1 cellular context compared by ENCODE assay signal in genomic region chr16:70685061-70685937, GRCh38.
TF ChIP-seq lines count a peak whose summit lies in the region.

No MANE protein-coding gene starts in this region.

TF ChIP-seq in HepG2, 621 proteins besides CTCF, POLR2A, EP300 and RAD21 (continued from another document and continues in another):
- TF ChIP-seq ZNF276 (CRISPR knock-in tag; IDR thresholded peaks at IDR 0.05; ENCODE audit: low read depth) (0 out of 2 replicates have a peak, but pooled peaks have one; percentile 47), TIGD3 (CRISPR knock-in tag; IDR thresholded peaks at IDR 0.05; ENCODE audit: borderline replicate concordance) (no peak; the same call in 1 of the 2 replicates), KLF9 (CRISPR knock-in tag; IDR thresholded peaks at IDR 0.05; ENCODE audit: low read depth) (no peak), CENPX (CRISPR knock-in tag; IDR thresholded peaks at IDR 0.05) (no peak), MYNN (CRISPR knock-in tag; IDR thresholded peaks at IDR 0.05; ENCODE audit: low read depth) (no peak), TEAD2 (CRISPR knock-in tag; IDR thresholded peaks at IDR 0.05) (no peak), ZNF597 (CRISPR knock-in tag; IDR thresholded peaks at IDR 0.05) (no peak), RXRA (CRISPR knock-in tag; IDR thresholded peaks at IDR 0.05) (0 out of 2 replicates have a peak, but pooled peaks have one; percentile 26), ZNF652 (CRISPR knock-in tag; IDR thresholded peaks at IDR 0.05; ENCODE audit: borderline replicate concordance, low read depth) (peak; percentile 87), SRF (IDR thresholded peaks at IDR 0.05; ENCODE audit: low read depth, low read length) (no peak), FOSL2 (CRISPR knock-in tag; IDR thresholded peaks at IDR 0.05) (no peak), ZNF670 (CRISPR knock-in tag; IDR thresholded peaks at IDR 0.05; ENCODE audit: borderline replicate concordance) (no peak), SRSF4 (IDR thresholded peaks at IDR 0.05; ENCODE audit: low read depth, low read length, poor library complexity, severe bottlenecking) (no peak), CHD2 (IDR thresholded peaks at IDR 0.05; ENCODE audit: low read depth, low read length) (no peak), ZNF883 (CRISPR knock-in tag; IDR thresholded peaks at IDR 0.05; ENCODE audit: not compliant biosample characterization) (peak; percentile 44), ZMYM3 (CRISPR knock-in tag; IDR thresholded peaks at IDR 0.05) (no peak), RELA (CRISPR knock-in tag; IDR thresholded peaks at IDR 0.05) (no peak; the same call in 1 of the 2 replicates), ZNF543 (CRISPR knock-in tag; IDR thresholded peaks at IDR 0.05) (peak; percentile 57; the same call in 1 of the 2 replicates), CSRNP1 (CRISPR knock-in tag; IDR thresholded peaks at IDR 0.05) (0 out of 2 replicates have a peak, but pooled peaks have one; percentile 16), ISL2 (CRISPR knock-in tag; IDR thresholded peaks at IDR 0.05) (no peak), GZF1 (CRISPR knock-in tag; IDR thresholded peaks at IDR 0.05) (0 out of 2 replicates have a peak, but pooled peaks have one; percentile 15), NR2F1 (CRISPR knock-in tag; IDR thresholded peaks at IDR 0.05) (no peak), ADNP (CRISPR knock-in tag; IDR thresholded peaks at IDR 0.05) (no peak), ZNF615 (CRISPR knock-in tag; IDR thresholded peaks at IDR 0.05; ENCODE audit: borderline replicate concordance) (no peak), LBX2 (CRISPR knock-in tag; IDR thresholded peaks at IDR 0.05; ENCODE audit: borderline replicate concordance) (no peak)
- TF ChIP-seq, protein P1, sequence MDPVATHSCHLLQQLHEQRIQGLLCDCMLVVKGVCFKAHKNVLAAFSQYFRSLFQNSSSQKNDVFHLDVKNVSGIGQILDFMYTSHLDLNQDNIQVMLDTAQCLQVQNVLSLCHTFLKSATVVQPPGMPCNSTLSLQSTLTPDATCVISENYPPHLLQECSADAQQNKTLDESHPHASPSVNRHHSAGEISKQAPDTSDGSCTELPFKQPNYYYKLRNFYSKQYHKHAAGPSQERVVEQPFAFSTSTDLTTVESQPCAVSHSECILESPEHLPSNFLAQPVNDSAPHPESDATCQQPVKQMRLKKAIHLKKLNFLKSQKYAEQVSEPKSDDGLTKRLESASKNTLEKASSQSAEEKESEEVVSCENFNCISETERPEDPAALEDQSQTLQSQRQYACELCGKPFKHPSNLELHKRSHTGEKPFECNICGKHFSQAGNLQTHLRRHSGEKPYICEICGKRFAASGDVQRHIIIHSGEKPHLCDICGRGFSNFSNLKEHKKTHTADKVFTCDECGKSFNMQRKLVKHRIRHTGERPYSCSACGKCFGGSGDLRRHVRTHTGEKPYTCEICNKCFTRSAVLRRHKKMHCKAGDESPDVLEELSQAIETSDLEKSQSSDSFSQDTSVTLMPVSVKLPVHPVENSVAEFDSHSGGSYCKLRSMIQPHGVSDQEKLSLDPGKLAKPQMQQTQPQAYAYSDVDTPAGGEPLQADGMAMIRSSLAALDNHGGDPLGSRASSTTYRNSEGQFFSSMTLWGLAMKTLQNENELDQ (CRISPR knock-in tag; IDR thresholded peaks at IDR 0.05; ENCODE audit: borderline replicate concordance), result no peak
- TF ChIP-seq, protein P2, sequence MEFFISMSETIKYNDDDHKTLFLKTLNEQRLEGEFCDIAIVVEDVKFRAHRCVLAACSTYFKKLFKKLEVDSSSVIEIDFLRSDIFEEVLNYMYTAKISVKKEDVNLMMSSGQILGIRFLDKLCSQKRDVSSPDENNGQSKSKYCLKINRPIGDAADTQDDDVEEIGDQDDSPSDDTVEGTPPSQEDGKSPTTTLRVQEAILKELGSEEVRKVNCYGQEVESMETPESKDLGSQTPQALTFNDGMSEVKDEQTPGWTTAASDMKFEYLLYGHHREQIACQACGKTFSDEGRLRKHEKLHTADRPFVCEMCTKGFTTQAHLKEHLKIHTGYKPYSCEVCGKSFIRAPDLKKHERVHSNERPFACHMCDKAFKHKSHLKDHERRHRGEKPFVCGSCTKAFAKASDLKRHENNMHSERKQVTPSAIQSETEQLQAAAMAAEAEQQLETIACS (CRISPR knock-in tag; IDR thresholded peaks at IDR 0.05), result no peak
- TF ChIP-seq, protein P3, sequence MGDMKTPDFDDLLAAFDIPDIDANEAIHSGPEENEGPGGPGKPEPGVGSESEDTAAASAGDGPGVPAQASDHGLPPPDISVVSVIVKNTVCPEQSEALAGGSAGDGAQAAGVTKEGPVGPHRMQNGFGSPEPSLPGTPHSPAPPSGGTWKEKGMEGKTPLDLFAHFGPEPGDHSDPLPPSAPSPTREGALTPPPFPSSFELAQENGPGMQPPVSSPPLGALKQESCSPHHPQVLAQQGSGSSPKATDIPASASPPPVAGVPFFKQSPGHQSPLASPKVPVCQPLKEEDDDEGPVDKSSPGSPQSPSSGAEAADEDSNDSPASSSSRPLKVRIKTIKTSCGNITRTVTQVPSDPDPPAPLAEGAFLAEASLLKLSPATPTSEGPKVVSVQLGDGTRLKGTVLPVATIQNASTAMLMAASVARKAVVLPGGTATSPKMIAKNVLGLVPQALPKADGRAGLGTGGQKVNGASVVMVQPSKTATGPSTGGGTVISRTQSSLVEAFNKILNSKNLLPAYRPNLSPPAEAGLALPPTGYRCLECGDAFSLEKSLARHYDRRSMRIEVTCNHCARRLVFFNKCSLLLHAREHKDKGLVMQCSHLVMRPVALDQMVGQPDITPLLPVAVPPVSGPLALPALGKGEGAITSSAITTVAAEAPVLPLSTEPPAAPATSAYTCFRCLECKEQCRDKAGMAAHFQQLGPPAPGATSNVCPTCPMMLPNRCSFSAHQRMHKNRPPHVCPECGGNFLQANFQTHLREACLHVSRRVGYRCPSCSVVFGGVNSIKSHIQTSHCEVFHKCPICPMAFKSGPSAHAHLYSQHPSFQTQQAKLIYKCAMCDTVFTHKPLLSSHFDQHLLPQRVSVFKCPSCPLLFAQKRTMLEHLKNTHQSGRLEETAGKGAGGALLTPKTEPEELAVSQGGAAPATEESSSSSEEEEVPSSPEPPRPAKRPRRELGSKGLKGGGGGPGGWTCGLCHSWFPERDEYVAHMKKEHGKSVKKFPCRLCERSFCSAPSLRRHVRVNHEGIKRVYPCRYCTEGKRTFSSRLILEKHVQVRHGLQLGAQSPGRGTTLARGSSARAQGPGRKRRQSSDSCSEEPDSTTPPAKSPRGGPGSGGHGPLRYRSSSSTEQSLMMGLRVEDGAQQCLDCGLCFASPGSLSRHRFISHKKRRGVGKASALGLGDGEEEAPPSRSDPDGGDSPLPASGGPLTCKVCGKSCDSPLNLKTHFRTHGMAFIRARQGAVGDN (CRISPR knock-in tag; IDR thresholded peaks at IDR 0.05), result peak; percentile 21; the same call in 1 of the 2 replicates
- TF ChIP-seq, protein P4, sequence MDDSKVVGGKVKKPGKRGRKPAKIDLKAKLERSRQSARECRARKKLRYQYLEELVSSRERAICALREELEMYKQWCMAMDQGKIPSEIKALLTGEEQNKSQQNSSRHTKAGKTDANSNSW (CRISPR knock-in tag; IDR thresholded peaks at IDR 0.05; ENCODE audit: borderline replicate concordance), result 0 out of 2 replicates have a peak, but pooled peaks have one; percentile 42
- TF ChIP-seq, protein P5, sequence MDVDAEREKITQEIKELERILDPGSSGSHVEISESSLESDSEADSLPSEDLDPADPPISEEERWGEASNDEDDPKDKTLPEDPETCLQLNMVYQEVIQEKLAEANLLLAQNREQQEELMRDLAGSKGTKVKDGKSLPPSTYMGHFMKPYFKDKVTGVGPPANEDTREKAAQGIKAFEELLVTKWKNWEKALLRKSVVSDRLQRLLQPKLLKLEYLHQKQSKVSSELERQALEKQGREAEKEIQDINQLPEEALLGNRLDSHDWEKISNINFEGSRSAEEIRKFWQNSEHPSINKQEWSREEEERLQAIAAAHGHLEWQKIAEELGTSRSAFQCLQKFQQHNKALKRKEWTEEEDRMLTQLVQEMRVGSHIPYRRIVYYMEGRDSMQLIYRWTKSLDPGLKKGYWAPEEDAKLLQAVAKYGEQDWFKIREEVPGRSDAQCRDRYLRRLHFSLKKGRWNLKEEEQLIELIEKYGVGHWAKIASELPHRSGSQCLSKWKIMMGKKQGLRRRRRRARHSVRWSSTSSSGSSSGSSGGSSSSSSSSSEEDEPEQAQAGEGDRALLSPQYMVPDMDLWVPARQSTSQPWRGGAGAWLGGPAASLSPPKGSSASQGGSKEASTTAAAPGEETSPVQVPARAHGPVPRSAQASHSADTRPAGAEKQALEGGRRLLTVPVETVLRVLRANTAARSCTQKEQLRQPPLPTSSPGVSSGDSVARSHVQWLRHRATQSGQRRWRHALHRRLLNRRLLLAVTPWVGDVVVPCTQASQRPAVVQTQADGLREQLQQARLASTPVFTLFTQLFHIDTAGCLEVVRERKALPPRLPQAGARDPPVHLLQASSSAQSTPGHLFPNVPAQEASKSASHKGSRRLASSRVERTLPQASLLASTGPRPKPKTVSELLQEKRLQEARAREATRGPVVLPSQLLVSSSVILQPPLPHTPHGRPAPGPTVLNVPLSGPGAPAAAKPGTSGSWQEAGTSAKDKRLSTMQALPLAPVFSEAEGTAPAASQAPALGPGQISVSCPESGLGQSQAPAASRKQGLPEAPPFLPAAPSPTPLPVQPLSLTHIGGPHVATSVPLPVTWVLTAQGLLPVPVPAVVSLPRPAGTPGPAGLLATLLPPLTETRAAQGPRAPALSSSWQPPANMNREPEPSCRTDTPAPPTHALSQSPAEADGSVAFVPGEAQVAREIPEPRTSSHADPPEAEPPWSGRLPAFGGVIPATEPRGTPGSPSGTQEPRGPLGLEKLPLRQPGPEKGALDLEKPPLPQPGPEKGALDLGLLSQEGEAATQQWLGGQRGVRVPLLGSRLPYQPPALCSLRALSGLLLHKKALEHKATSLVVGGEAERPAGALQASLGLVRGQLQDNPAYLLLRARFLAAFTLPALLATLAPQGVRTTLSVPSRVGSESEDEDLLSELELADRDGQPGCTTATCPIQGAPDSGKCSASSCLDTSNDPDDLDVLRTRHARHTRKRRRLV (CRISPR knock-in tag; IDR thresholded peaks at IDR 0.05), result no peak
- TF ChIP-seq, protein P6, sequence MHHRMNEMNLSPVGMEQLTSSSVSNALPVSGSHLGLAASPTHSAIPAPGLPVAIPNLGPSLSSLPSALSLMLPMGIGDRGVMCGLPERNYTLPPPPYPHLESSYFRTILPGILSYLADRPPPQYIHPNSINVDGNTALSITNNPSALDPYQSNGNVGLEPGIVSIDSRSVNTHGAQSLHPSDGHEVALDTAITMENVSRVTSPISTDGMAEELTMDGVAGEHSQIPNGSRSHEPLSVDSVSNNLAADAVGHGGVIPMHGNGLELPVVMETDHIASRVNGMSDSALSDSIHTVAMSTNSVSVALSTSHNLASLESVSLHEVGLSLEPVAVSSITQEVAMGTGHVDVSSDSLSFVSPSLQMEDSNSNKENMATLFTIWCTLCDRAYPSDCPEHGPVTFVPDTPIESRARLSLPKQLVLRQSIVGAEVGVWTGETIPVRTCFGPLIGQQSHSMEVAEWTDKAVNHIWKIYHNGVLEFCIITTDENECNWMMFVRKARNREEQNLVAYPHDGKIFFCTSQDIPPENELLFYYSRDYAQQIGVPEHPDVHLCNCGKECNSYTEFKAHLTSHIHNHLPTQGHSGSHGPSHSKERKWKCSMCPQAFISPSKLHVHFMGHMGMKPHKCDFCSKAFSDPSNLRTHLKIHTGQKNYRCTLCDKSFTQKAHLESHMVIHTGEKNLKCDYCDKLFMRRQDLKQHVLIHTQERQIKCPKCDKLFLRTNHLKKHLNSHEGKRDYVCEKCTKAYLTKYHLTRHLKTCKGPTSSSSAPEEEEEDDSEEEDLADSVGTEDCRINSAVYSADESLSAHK (CRISPR knock-in tag; IDR thresholded peaks at IDR 0.05; ENCODE audit: borderline replicate concordance), result no peak
